Comparison of ENCODE assay signal across 16 cellular contexts in genomic region chr14:75543786-75544185, GRCh38. TPM values are rescaled to one million over a fixed set of nuclear protein-coding genes. Genes with fewer than 3 reads are reported as not detected.
DNase-seq lines count a peak whose midpoint lies in the region; ATAC-seq, FAIRE-seq and TF ChIP-seq lines count a peak whose summit lies in the region.
"Had no signal": no experiment of that assay in that cellular context is flagged by ENCODE, and none has a peak within 500 bp of the region (broad histone marks: within the 10 kb centered on the region; RNA-seq: fewer than 3 reads in every experiment).

No MANE protein-coding gene starts in this region.

- TF ChIP-seq RAD21 in HepG2 (CRISPR knock-in tag; IDR thresholded peaks at IDR 0.05) = no peak

- peak overlapping the region in 6 of 7 donors; percentile 43 to 85 (median 54) for H3K4me3 Mint-ChIP-seq in CD8-positive, alpha-beta memory T cell
- H3K4me3 Mint-ChIP-seq in activated T-helper 2 cell treated with anti-CD3 and anti-CD28 coated beads, Interferon-gamma antibody, Interleukin-2, Interleukin-4, amounts not matched to agents 10 μg/mL and 5 μg/mL and 100 μg/mL, durations not matched to agents 14 hours and 24 hours and 36 hours (ENCODE audit: low read depth) = peak overlapping the region; percentile 61

- no peaks in the 10 kb centered on the region for H3K27me3 ChIP-seq in BLaER1 treated with 17β-estradiol and CSF1 and Interleukin-3, amounts not matched to agents 10 nM and 100 nM
- H3K27me3 ChIP-seq in CD8-positive, alpha-beta memory T cell (ENCODE audit: insufficient read depth, low read length, poor library complexity, severe bottlenecking) = no peaks in the 10 kb centered on the region
- H3K27me3 ChIP-seq in HepG2 (ENCODE audit: control insufficient read depth in 1 of 2, insufficient read depth in 2 of 2, low read length in 2 of 2) = no peaks in the 10 kb centered on the region
- H3K27me3 ChIP-seq in tibial nerve = no peaks in the 10 kb centered on the region

- H3K36me3 Mint-ChIP-seq in CD8-positive, alpha-beta memory T cell = peaks cover 0 to 30% (median 3%) of the 10 kb centered on the region in 3 donors
- peaks cover 70% of the 10 kb centered on the region for H3K36me3 Mint-ChIP-seq in activated T-helper 2 cell treated with anti-CD3 and anti-CD28 coated beads, Interferon-gamma antibody, Interleukin-2, Interleukin-4, amounts not matched to agents 10 μg/mL and 5 μg/mL and 100 μg/mL, durations not matched to agents 14 hours and 24 hours and 36 hours (ENCODE audit: low read depth)

- no peak for TF ChIP-seq POLR2A in HepG2 (IDR thresholded peaks at IDR 0.05; ENCODE audit: insufficient read depth in 1 of 2, low read depth in 2 of 2, low read length in 2 of 2)
- no peak for TF ChIP-seq POLR2A in tibial nerve (IDR thresholded peaks at IDR 0.05)

- H3K4me1 ChIP-seq in BLaER1 treated with 17β-estradiol and CSF1 and Interleukin-3, amounts not matched to agents 10 nM and 100 nM = peaks cover 29 to 98% (median 32%) of the 10 kb centered on the region in 10 experiments
- peaks cover 58% of the 10 kb centered on the region for H3K4me1 ChIP-seq in CD8-positive, alpha-beta memory T cell (ENCODE audit: insufficient read depth, low read length)
- peaks cover 41% of the 10 kb centered on the region for H3K4me1 ChIP-seq in HepG2 (ENCODE audit: insufficient read depth, low read length)
- peaks cover 0 to 31% (median 5%) of the 10 kb centered on the region in 4 donors for H3K4me1 ChIP-seq in tibial nerve

- peaks cover 0 to 59% (median 6%) of the 10 kb centered on the region in 11 experiments; a peak in 11 of 22 replicates for H3K36me3 ChIP-seq in BLaER1 treated with 17β-estradiol and CSF1 and Interleukin-3, amounts not matched to agents 10 nM and 100 nM
- H3K36me3 ChIP-seq in CD8-positive, alpha-beta memory T cell (ENCODE audit: insufficient read depth, low read length) = no peaks in the 10 kb centered on the region
- no peaks in the 10 kb centered on the region for H3K36me3 ChIP-seq in HepG2 (replicated peaks in 1 of 2; ENCODE audit: control insufficient read depth in 1 of 2, insufficient read depth in 2 of 2, low read length in 2 of 2)
- H3K36me3 ChIP-seq in tibial nerve = no peaks in the 10 kb centered on the region

- no peaks in the 10 kb centered on the region for H3K79me2 ChIP-seq in HepG2 (ENCODE audit: insufficient read depth, low read length)

- CTCF ChIA-PET in CD8-positive, alpha-beta memory T cell (lab: Charles Lee) = interaction anchor here (1.4 to 3.1 kb wide), 5 partner anchors 17 to 55 kb away, joined by 4 to 17 read pairs (median 12); no protein-coding TSS in a partner anchor
- CTCF ChIA-PET in HepG2 (lab: Yijun Ruan, JAX; ENCODE audit: low intra/inter-chr PET ratio, low total read pairs) = no interaction called here

- no peak for FAIRE-seq in HepG2 (lab: Jason Lieb, UNC)
- FAIRE-seq: colon, frontal cortex had no signal

- peak overlapping the region in 3 of 11 experiments; percentile 83 to 89 (median 87); a peak in 5 of 22 replicates for H3K27ac ChIP-seq in BLaER1 treated with 17β-estradiol and CSF1 and Interleukin-3, amounts not matched to agents 10 nM and 100 nM
- H3K27ac ChIP-seq in CD8-positive, alpha-beta memory T cell (ENCODE audit: low read depth, low read length) = no peak overlapping the region
- H3K27ac ChIP-seq in HepG2 (ENCODE audit: extremely low read length, insufficient read depth, low read length) = no peak overlapping the region
- no peak overlapping the region for H3K27ac ChIP-seq in tibial nerve

- H3K9me3 Mint-ChIP-seq in CD8-positive, alpha-beta memory T cell = no peaks in the 10 kb centered on the region
- no peaks in the 10 kb centered on the region for H3K9me3 Mint-ChIP-seq in activated T-helper 2 cell treated with anti-CD3 and anti-CD28 coated beads, Interferon-gamma antibody, Interleukin-2, Interleukin-4, amounts not matched to agents 10 μg/mL and 5 μg/mL and 100 μg/mL, durations not matched to agents 14 hours and 24 hours and 36 hours

- ATAC-seq in HepG2 (no peak), GM18909 (IDR thresholded peaks at IDR 0.05; ENCODE audit: poor library complexity, unreplicated experiment) (no peak)

- DNase-seq in CD8-positive, alpha-beta memory T cell = no peak
- DNase-seq in activated T-helper 2 cell treated with anti-CD3 and anti-CD28 coated beads, Interferon-gamma antibody, Interleukin-2, Interleukin-4, amounts not matched to agents 10 μg/mL and 5 μg/mL and 100 μg/mL, durations not matched to agents 14 hours and 24 hours and 36 hours (ENCODE audit: low spot score) = no peak
- DNase-seq in HepG2 (ENCODE audit: low spot score) = no peak
- DNase-seq in tibial nerve (ENCODE audit: low spot score in 2 of 2) = no peak
- no peak for DNase-seq in effector CD8-positive, alpha-beta T cell (lab: John Stamatoyannopoulos, UW)
- no peak for DNase-seq in superior temporal gyrus (ENCODE audit: extremely low spot score)
- DNase-seq: DMS79, HCEC 1CT, mucosa of descending colon, NCI-H1048, NCI-H526, SHP77 had no signal

- WGBS in HepG2 (ENCODE audit: low lambda C conversion rate) = 58% methylated on average over 2 of the region's 2 CpGs
- WGBS in tibial nerve, 2 donors = 90% methylated on average over 2 of the region's 2 CpGs

- intact Hi-C loops in activated T-helper 2 cell treated with anti-CD3 and anti-CD28 coated beads, Interferon-gamma antibody, Interleukin-2, Interleukin-4, amounts not matched to agents 10 μg/mL and 5 μg/mL and 100 μg/mL, durations not matched to agents 14 hours and 24 hours and 36 hours (cut with micrococcal nuclease) = loop anchor here (1.0 to 5.0 kb wide), 2 partner anchors 19 to 296 kb away; no protein-coding TSS in a partner anchor
- intact Hi-C loops in HepG2 (cut with micrococcal nuclease; ENCODE audit: unreplicated experiment) = loop anchor here (2.0 kb wide), 1 partner anchor 17 kb away; no protein-coding TSS in a partner anchor

- peaks cover 0 to 20% (median 0%) of the 10 kb centered on the region in 11 experiments; a peak in 6 of 22 replicates for H4K20me1 ChIP-seq in BLaER1 treated with 17β-estradiol and CSF1 and Interleukin-3, amounts not matched to agents 10 nM and 100 nM
- H4K20me1 ChIP-seq in HepG2 (ENCODE audit: insufficient read depth, low read length) = no peaks in the 10 kb centered on the region

- peaks cover 60 to 81% (median 79%) of the 10 kb centered on the region in 3 donors for H3K4me1 Mint-ChIP-seq in CD8-positive, alpha-beta memory T cell
- H3K4me1 Mint-ChIP-seq in activated T-helper 2 cell treated with anti-CD3 and anti-CD28 coated beads, Interferon-gamma antibody, Interleukin-2, Interleukin-4, amounts not matched to agents 10 μg/mL and 5 μg/mL and 100 μg/mL, durations not matched to agents 14 hours and 24 hours and 36 hours (ENCODE audit: low read depth) = peaks cover 63% of the 10 kb centered on the region

- H3K27ac Mint-ChIP-seq in CD8-positive, alpha-beta memory T cell = peak overlapping the region; percentile 88 to 98 (median 97)
- H3K27ac Mint-ChIP-seq in activated T-helper 2 cell treated with anti-CD3 and anti-CD28 coated beads, Interferon-gamma antibody, Interleukin-2, Interleukin-4, amounts not matched to agents 10 μg/mL and 5 μg/mL and 100 μg/mL, durations not matched to agents 14 hours and 24 hours and 36 hours = peak overlapping the region; percentile 97

- no peaks in the 10 kb centered on the region for H3K9me3 ChIP-seq in BLaER1 treated with 17β-estradiol and CSF1 and Interleukin-3, amounts not matched to agents 10 nM and 100 nM (replicated peaks in 1 of 11)
- no peaks in the 10 kb centered on the region for H3K9me3 ChIP-seq in CD8-positive, alpha-beta memory T cell (ENCODE audit: low read length)
- H3K9me3 ChIP-seq in HepG2 (ENCODE audit: low read length) (no peaks in the 10 kb centered on the region), tibial nerve (no peaks in the 10 kb centered on the region)
- H3K9me3 ChIP-seq: mucosa of descending colon had no signal

- in situ Hi-C loops in HepG2 (cut with HindIII; ENCODE audit: extremely low pct_ligation_motif_present, low pct_unique_long_range_greater_than_20kb) = no loop called here

- no peak overlapping the region for H3K4me3 ChIP-seq in BLaER1 treated with 17β-estradiol and CSF1 and Interleukin-3, amounts not matched to agents 10 nM and 100 nM
- no peak overlapping the region for H3K4me3 ChIP-seq in CD8-positive, alpha-beta memory T cell (ENCODE audit: low read length)
- H3K4me3 ChIP-seq in HepG2 (replicated peaks in 1 of 3; ENCODE audit: insufficient read depth in 1 of 3, low read depth in 2 of 3, low read length in 3 of 3) (no peak overlapping the region), tibial nerve (no peak overlapping the region)
- H3K4me3 ChIP-seq: mucosa of descending colon had no signal

- peak overlapping the region in 2 of 11 experiments; percentile 69 to 74; a peak in 3 of 22 replicates for H3K9ac ChIP-seq in BLaER1 treated with 17β-estradiol and CSF1 and Interleukin-3, amounts not matched to agents 10 nM and 100 nM
- no peak overlapping the region for H3K9ac ChIP-seq in HepG2 (ENCODE audit: insufficient read depth, low read depth, low read length)

- POLR2A ChIA-PET in CD8-positive, alpha-beta memory T cell (lab: Charles Lee) = interaction anchor here (0.6 kb wide), 1 partner anchor 8 kb away, joined by 3 read pairs; no protein-coding TSS in a partner anchor
- POLR2A ChIA-PET in HepG2 (lab: Yijun Ruan, JAX) = interaction anchor here (1.4 kb wide), 1 partner anchor 20 kb away, joined by 4 read pairs; no protein-coding TSS in a partner anchor

- H2AFZ ChIP-seq in HepG2 (ENCODE audit: low read length) = no peak overlapping the region

- no peak for TF ChIP-seq CTCF in HepG2 (CRISPR knock-in tag; IDR thresholded peaks at IDR 0.05)
- no peak for TF ChIP-seq CTCF in tibial nerve (IDR thresholded peaks at IDR 0.05)

- BruUV-seq in HepG2 (replicated peaks; lab: Mats Ljungman, UMichigan) = no TSS peak

- peak overlapping the region; percentile 61 to 86 (median 77); a peak in 15 of 22 replicates for H3K4me2 ChIP-seq in BLaER1 treated with 17β-estradiol and CSF1 and Interleukin-3, amounts not matched to agents 10 nM and 100 nM
- H3K4me2 ChIP-seq in HepG2 (ENCODE audit: low read depth, low read length) = no peak overlapping the region

- H3K27me3 Mint-ChIP-seq in CD8-positive, alpha-beta memory T cell = no peaks in the 10 kb centered on the region
- no peaks in the 10 kb centered on the region for H3K27me3 Mint-ChIP-seq in activated T-helper 2 cell treated with anti-CD3 and anti-CD28 coated beads, Interferon-gamma antibody, Interleukin-2, Interleukin-4, amounts not matched to agents 10 μg/mL and 5 μg/mL and 100 μg/mL, durations not matched to agents 14 hours and 24 hours and 36 hours (ENCODE audit: low read depth)

- TF ChIP-seq EP300 in HepG2 (IDR thresholded peaks at IDR 0.05; ENCODE audit: low read depth in 2 of 2, low read length in 2 of 2) (no peak), HepG2 (CRISPR knock-in tag; IDR thresholded peaks at IDR 0.05; ENCODE audit: borderline replicate concordance) (no peak), tibial nerve (IDR thresholded peaks at IDR 0.05) (no peak)

RNA-seq across cellular contexts. Expression of gene BATF, which starts 21.5 kb away (rescaled TPM):
- 100 to 1,000 TPM; 165 to 172 TPM for total RNA-seq in CD8-positive, alpha-beta memory T cell
- 60.4 TPM for polyA plus RNA-seq in CD8-positive, alpha-beta memory T cell
- total RNA-seq in activated T-helper 2 cell treated with anti-CD3 and anti-CD28 coated beads, Interferon-gamma antibody, Interleukin-2, Interleukin-4, amounts not matched to agents 10 μg/mL and 5 μg/mL and 100 μg/mL, durations not matched to agents 14 hours and 24 hours and 36 hours = 152 and 154 TPM in 2 replicates
- total RNA-seq in HepG2 (2016; rRNA removed; fragmentation: Illumina TruSeq; extraction: Trizol) = 0.22 and 0.44 TPM in 2 replicates
- total RNA-seq in HepG2 (2016; cell fraction: cytosol; rRNA removed; fragmentation: Illumina TruSeq; extraction: Trizol; ENCODE audit: low read depth) = 0.26 and 0.30 TPM in 2 replicates
- 0.19 TPM in 1 of 2 replicates, not detected in the other for total RNA-seq in HepG2 (2016; cell fraction: insoluble cytoplasmic fraction; rRNA removed; fragmentation: Illumina TruSeq; extraction: Trizol)
- total RNA-seq in HepG2 (2016; cell fraction: membrane; rRNA removed; fragmentation: Illumina TruSeq; extraction: Trizol) = 0.53 and 0.96 TPM in 2 replicates
- total RNA-seq in HepG2 (2016; cell fraction: nucleus; rRNA removed; fragmentation: Illumina TruSeq; extraction: Trizol) = not detected in 2 replicates
- polyA plus RNA-seq in HepG2 (2011; rRNA removed) = 0.37 and 0.88 TPM in 2 replicates
- polyA plus RNA-seq in HepG2 (2011; cell fraction: cytosol; rRNA removed) = 0.31 and 0.60 TPM in 2 replicates
- 0.48 TPM in 2 replicates for polyA plus RNA-seq in HepG2 (2011; cell fraction: nucleus; rRNA removed)
- polyA plus RNA-seq in HepG2 (2012) = 0.20 TPM in 1 of 2 replicates, not detected in the other
- polyA plus RNA-seq in HepG2 (2016; cell fraction: cytosol; fragmentation: Illumina TruSeq; extraction: Trizol; ENCODE audit: low read depth) = 0.44 and 0.83 TPM in 2 replicates
- 0.41 TPM in 1 of 2 replicates, not detected in the other for polyA plus RNA-seq in HepG2 (2016; cell fraction: insoluble cytoplasmic fraction; fragmentation: Illumina TruSeq; extraction: Trizol; ENCODE audit: low read depth)
- polyA plus RNA-seq in HepG2 (2016; cell fraction: membrane; fragmentation: Illumina TruSeq; extraction: Trizol; ENCODE audit: low read depth) = 0.79 and 0.93 TPM in 2 replicates
- not detected in 2 replicates for polyA plus RNA-seq in HepG2 (2016; cell fraction: nucleus; fragmentation: Illumina TruSeq; extraction: Trizol; ENCODE audit: insufficient read depth, low read depth)
- 0.70 TPM in 1 of 2 replicates, not detected in the other for polyA minus RNA-seq in HepG2 (2011; rRNA and poly(A)+ RNA removed; ENCODE audit: low replicate concordance)
- polyA minus RNA-seq in HepG2 (2011; cell fraction: cytosol; rRNA and poly(A)+ RNA removed) = 0.69 TPM in 1 of 2 replicates, not detected in the other
- 0.62 TPM in 1 of 2 replicates, not detected in the other for polyA minus RNA-seq in HepG2 (2011; cell fraction: nucleus; rRNA and poly(A)+ RNA removed)
- total RNA-seq in tibial nerve = 10 to 100 TPM in 1 of 4 donors, 1 to 10 TPM in 2, not detected in 1; 3.8 to 11.1 (median 6.3) TPM

RNA-seq across cellular contexts. Expression of gene FLVCR2, which starts 34.6 kb away (rescaled TPM):
- total RNA-seq in CD8-positive, alpha-beta memory T cell = 1 to 10 TPM; 2.6 TPM
- polyA plus RNA-seq in CD8-positive, alpha-beta memory T cell = 0.60 TPM
- total RNA-seq in activated T-helper 2 cell treated with anti-CD3 and anti-CD28 coated beads, Interferon-gamma antibody, Interleukin-2, Interleukin-4, amounts not matched to agents 10 μg/mL and 5 μg/mL and 100 μg/mL, durations not matched to agents 14 hours and 24 hours and 36 hours = 3.2 and 5.9 TPM in 2 replicates
- total RNA-seq in HepG2 (2016; rRNA removed; fragmentation: Illumina TruSeq; extraction: Trizol) = 5.5 and 9.9 TPM in 2 replicates
- total RNA-seq in HepG2 (2016; cell fraction: cytosol; rRNA removed; fragmentation: Illumina TruSeq; extraction: Trizol; ENCODE audit: low read depth) = 7.3 and 7.4 TPM in 2 replicates
- 5.0 and 9.9 TPM in 2 replicates for total RNA-seq in HepG2 (2016; cell fraction: insoluble cytoplasmic fraction; rRNA removed; fragmentation: Illumina TruSeq; extraction: Trizol)
- total RNA-seq in HepG2 (2016; cell fraction: membrane; rRNA removed; fragmentation: Illumina TruSeq; extraction: Trizol) = 4.0 TPM in 2 replicates
- 10.9 and 16.4 TPM in 2 replicates for total RNA-seq in HepG2 (2016; cell fraction: nucleus; rRNA removed; fragmentation: Illumina TruSeq; extraction: Trizol)
- 10.5 and 10.8 TPM in 2 replicates for polyA plus RNA-seq in HepG2 (2011; rRNA removed)
- 7.4 and 9.1 TPM in 2 replicates for polyA plus RNA-seq in HepG2 (2011; cell fraction: cytosol; rRNA removed)
- polyA plus RNA-seq in HepG2 (2011; cell fraction: nucleus; rRNA removed) = 8.0 and 8.1 TPM in 2 replicates
- polyA plus RNA-seq in HepG2 (2012) = 5.6 and 6.4 TPM in 2 replicates
- 0.65 and 1.3 TPM in 2 replicates for polyA plus RNA-seq in HepG2 (2016; cell fraction: cytosol; fragmentation: Illumina TruSeq; extraction: Trizol; ENCODE audit: low read depth)
- polyA plus RNA-seq in HepG2 (2016; cell fraction: insoluble cytoplasmic fraction; fragmentation: Illumina TruSeq; extraction: Trizol; ENCODE audit: low read depth) = 4.2 and 5.4 TPM in 2 replicates
- polyA plus RNA-seq in HepG2 (2016; cell fraction: membrane; fragmentation: Illumina TruSeq; extraction: Trizol; ENCODE audit: low read depth) = 1.6 and 1.8 TPM in 2 replicates
- 10.5 and 14.8 TPM in 2 replicates for polyA plus RNA-seq in HepG2 (2016; cell fraction: nucleus; fragmentation: Illumina TruSeq; extraction: Trizol; ENCODE audit: insufficient read depth, low read depth)
- 13.9 and 28.4 TPM in 2 replicates for polyA minus RNA-seq in HepG2 (2011; rRNA and poly(A)+ RNA removed; ENCODE audit: low replicate concordance)
- polyA minus RNA-seq in HepG2 (2011; cell fraction: cytosol; rRNA and poly(A)+ RNA removed) = 9.8 and 11.6 TPM in 2 replicates
- polyA minus RNA-seq in HepG2 (2011; cell fraction: nucleus; rRNA and poly(A)+ RNA removed) = 15.9 and 16.5 TPM in 2 replicates
- 10 to 100 TPM; 65.9 to 86.1 (median 74.4) TPM for total RNA-seq in tibial nerve

Comparison
In these comparisons a context has a peak if more than half of its experiments do, and no peak if none do; other contexts are left out.
1. RNA of gene BATF, which starts 21.5 kb away (total RNA-seq): 165 to 172 TPM in CD8-positive, alpha-beta memory T cell and 152 to 154 TPM in activated T-helper 2 cell treated with anti-CD3 and anti-CD28 coated beads, Interferon-gamma antibody, Interleukin-2, Interleukin-4, amounts not matched to agents 10 μg/mL and 5 μg/mL and 100 μg/mL, durations not matched to agents 14 hours and 24 hours and 36 hours; 3.8 to 11.1 TPM in tibial nerve and 0.19 to 0.96 TPM in HepG2; every median in the first group is over 10 times any median in the second.